In genomic region chr15:80179025-80179759, GRCh38 we compare ENCODE assay signal across 12 cellular contexts. TPM values are rescaled to one million over a fixed set of nuclear protein-coding genes. Genes with fewer than 3 reads are reported as not detected.
DNase-seq lines count a peak whose midpoint lies in the region; ATAC-seq and TF ChIP-seq lines count a peak whose summit lies in the region.
"Had no signal": no experiment of that assay in that cellular context is flagged by ENCODE, and none has a peak within 500 bp of the region (broad histone marks: within the 10 kb centered on the region; RNA-seq: fewer than 3 reads in every experiment).

No MANE protein-coding gene starts in this region.

- WGBS in esophagus squamous epithelium, 2 donors: 31 to 67% methylated on average over 4 to 15 of the region's 17 CpGs

- CTCF ChIA-PET in Panc1 (lab: Charles Lee): no interaction called here

- H3K36me3 ChIP-seq in Panc1 (ENCODE audit: control insufficient read depth, insufficient read depth, low read length) (no peaks in the 10 kb centered on the region; the same call in none of the 2 replicates), esophagus squamous epithelium (peaks cover 0 to 85% (median 0%) of the 10 kb centered on the region in 3 donors), HAP-1 (replicated peaks) (peaks cover 33% of the 10 kb centered on the region)

- POLR2A ChIA-PET in Panc1 (lab: Charles Lee): no interaction called here

- DNase-seq in ELR (ENCODE audit: low read depth): peak; percentile 92
- peak; percentile 89 for DNase-seq in Panc1 (ENCODE audit: low read depth, low spot score)
- no peak for DNase-seq in esophagus squamous epithelium (lab: John Stamatoyannopoulos, UW)
- DNase-seq in retinal pigment epithelial cell (ENCODE audit: low read depth): peak; percentile 77
- no peak for DNase-seq in omental fat pad (ENCODE audit: low spot score)
- no peak for DNase-seq in inferior parietal cortex (ENCODE audit: extremely low spot score)
- DNase-seq in HAP-1 (ENCODE audit: low spot score in 2 of 2): no peak
- DNase-seq in activated CD4-positive, CD25-positive, alpha-beta regulatory T cell treated with anti-CD3 and anti-CD28 coated beads, Interleukin-2, amount 50 U/mL, for 72 hours: no peak
- DNase-seq: effector memory CD8-positive, alpha-beta T cell; midbrain; NCI-H187 treated with DMSO at 0.1 percent for 48 hours; upper lobe of right lung had no signal

- peak; percentile 91 for ATAC-seq in Panc1
- no peak for ATAC-seq in omental fat pad (ENCODE audit: low FRiP score)
- ATAC-seq: effector memory CD8-positive, alpha-beta T cell; upper lobe of right lung had no signal

- no TSS peak for BruUV-seq in Panc1 (replicated peaks; lab: Mats Ljungman, UMichigan)

- TF ChIP-seq POLR2A in esophagus squamous epithelium (IDR thresholded peaks at IDR 0.05): no peak

- TF ChIP-seq CTCF in Panc1 (IDR thresholded peaks at IDR 0.05) (no peak), esophagus squamous epithelium (IDR thresholded peaks at IDR 0.05) (no peak), retinal pigment epithelial cell (conservative IDR thresholded peaks at IDR 0.05; ENCODE audit: low read depth, low read length) (no peak), omental fat pad (IDR thresholded peaks at IDR 0.05) (no peak)

- H3K4me1 ChIP-seq in Panc1 (ENCODE audit: control insufficient read depth, insufficient read depth, low read length) (peaks cover 13% of the 10 kb centered on the region), esophagus squamous epithelium (peaks cover 0 to 22% (median 15%) of the 10 kb centered on the region in 3 donors), HAP-1 (no peaks in the 10 kb centered on the region)
- H3K4me1 ChIP-seq: upper lobe of right lung had no signal

- H3K9me3 ChIP-seq in Panc1 (ENCODE audit: control insufficient read depth, insufficient read depth, low read depth, low read length): no peaks in the 10 kb centered on the region
- H3K9me3 ChIP-seq in esophagus squamous epithelium: no peaks in the 10 kb centered on the region
- H3K9me3 ChIP-seq in HAP-1: no peaks in the 10 kb centered on the region
- H3K9me3 ChIP-seq: upper lobe of right lung had no signal

- in situ Hi-C loops in Panc1 (cut with HindIII; ENCODE audit: low pct_unique_long_range_greater_than_20kb, low sequenced_read_pairs) (no loop called here), HAP-1 (cut with MboI; ENCODE audit: low sequenced_read_pairs) (no loop called here)

- peak overlapping the region; percentile 64; the same call in 1 of the 2 replicates for H3K27ac ChIP-seq in Panc1 (ENCODE audit: low read length)
- H3K27ac ChIP-seq in esophagus squamous epithelium: peak overlapping the region in 3 of 4 donors; percentile 42 to 63 (median 60)
- H3K27ac ChIP-seq: upper lobe of right lung had no signal

- intact Hi-C loops in Panc1 (cut with micrococcal nuclease; ENCODE audit: unreplicated experiment): loop anchor here (10.0 kb wide), 1 partner anchor 184 kb away; no protein-coding TSS in a partner anchor
- intact Hi-C loops in esophagus squamous epithelium (cut with DNase I): no loop called here

- H3K4me3 ChIP-seq in Panc1 (ENCODE audit: low read depth in 2 of 2, low read length in 2 of 2): no peak overlapping the region
- H3K4me3 ChIP-seq in esophagus squamous epithelium: no peak overlapping the region
- H3K4me3 ChIP-seq in retinal pigment epithelial cell (ENCODE audit: low read length): no peak overlapping the region
- no peak overlapping the region for H3K4me3 ChIP-seq in HAP-1
- H3K4me3 ChIP-seq: upper lobe of right lung had no signal

- H3K27me3 ChIP-seq in Panc1 (ENCODE audit: control insufficient read depth, insufficient read depth, low read length): no peaks in the 10 kb centered on the region
- no peaks in the 10 kb centered on the region for H3K27me3 ChIP-seq in esophagus squamous epithelium
- no peaks in the 10 kb centered on the region for H3K27me3 ChIP-seq in HAP-1 (ENCODE audit: low read depth)
- H3K27me3 ChIP-seq: upper lobe of right lung had no signal

RNA-seq across cellular contexts. Expression of gene FAH, which starts 26.4 kb away (rescaled TPM):
- 38.0 TPM for total RNA-seq in Panc1 (2021; ENCODE audit: unreplicated experiment)
- 32.5 TPM for polyA plus RNA-seq in Panc1 (2012; ENCODE audit: insufficient read length)
- total RNA-seq in esophagus squamous epithelium: 10 to 100 TPM in 3 of 4 donors, 1 to 10 TPM in 1; 10.0 to 28.3 (median 15.8) TPM
- 100 to 1,000 TPM in 1 of 4 donors, 10 to 100 TPM in 3; 52.7 to 109 (median 83.0) TPM for total RNA-seq in omental fat pad

Comparison
In these comparisons a context has a peak if more than half of its experiments do, and no peak if none do; other contexts are left out.
1. DNase-seq: peak in ELR (single experiment), Panc1 (single experiment) and retinal pigment epithelial cell (single experiment); none in esophagus squamous epithelium (single experiment), omental fat pad (single experiment), inferior parietal cortex (single experiment), HAP-1 (0 of 2) and activated CD4-positive, CD25-positive, alpha-beta regulatory T cell treated with anti-CD3 and anti-CD28 coated beads, Interleukin-2, amount 50 U/mL, for 72 hours (single experiment).